Comparison of ENCODE assay signal across 12 cellular contexts in the genomic region with DNA sequence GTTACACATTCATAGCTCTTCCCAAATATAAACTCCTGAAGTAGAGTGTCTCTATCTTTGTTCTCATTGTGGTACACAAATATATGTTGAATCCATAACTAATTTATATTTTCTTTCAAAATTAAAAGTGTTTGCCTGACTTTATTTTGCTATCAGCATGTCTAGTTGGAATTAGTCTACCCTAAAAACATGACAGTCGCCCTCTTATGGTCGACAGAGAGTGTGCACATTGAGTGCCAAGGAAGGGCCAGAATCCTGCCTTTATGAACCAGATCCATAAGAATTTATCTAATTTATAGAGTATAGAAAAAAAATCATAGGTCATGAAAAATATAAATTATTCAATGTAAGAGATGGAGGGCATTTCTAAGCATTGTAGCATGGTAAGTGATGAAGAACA. TPM values are rescaled to one million over a fixed set of nuclear protein-coding genes. Genes with fewer than 3 reads are reported as not detected.
DNase-seq lines count a peak whose midpoint lies in the region; ATAC-seq and TF ChIP-seq lines count a peak whose summit lies in the region.
"Had no signal": no experiment of that assay in that cellular context is flagged by ENCODE, and none has a peak within 500 bp of the region (broad histone marks: within the 10 kb centered on the region; RNA-seq: fewer than 3 reads in every experiment).

No MANE protein-coding gene starts in this region.

- no peaks in the 10 kb centered on the region for H3K4me1 ChIP-seq in lower lobe of right lung

- H3K4me3 ChIP-seq in AG10803 (ENCODE audit: low read length): no peak overlapping the region
- H3K4me3 ChIP-seq in lower lobe of right lung: no peak overlapping the region

- no peak overlapping the region for H3K27ac ChIP-seq in lower lobe of right lung

- no peaks in the 10 kb centered on the region for H3K27me3 ChIP-seq in lower lobe of right lung (ENCODE audit: low read depth)

- DNase-seq in AG10803 (ENCODE audit: low read depth) (no peak), M059J (ENCODE audit: low read depth) (peak; percentile 9), erythroblast (lab: John Stamatoyannopoulos, UW) (peak; percentile 7 to 42), cardiac septum (ENCODE audit: low spot score) (no peak), SHP77 (lab: John Stamatoyannopoulos, UW) (no peak), lower lobe of right lung (no peak)
- DNase-seq: activated CD8-positive, alpha-beta T cell treated with anti-CD3 and anti-CD28 coated beads, Interleukin-2, amount 10 ng/mL, durations not matched to agents 7 days and 5 days; CD4-positive, alpha-beta memory T cell; NCI-H1048 had no signal

- no peak for TF ChIP-seq POLR2A in erythroblast (IDR thresholded peaks at IDR 0.05; ENCODE audit: low read length)

- no peaks in the 10 kb centered on the region for H3K9me3 ChIP-seq in lower lobe of right lung

- peak; percentile 23; the same call in 1 of the 2 replicates for TF ChIP-seq CTCF in AG10803 (conservative IDR thresholded peaks at IDR 0.05; ENCODE audit: low read length)
- no peak for TF ChIP-seq CTCF in lower lobe of right lung (IDR thresholded peaks at IDR 0.05)

- no peaks in the 10 kb centered on the region for H3K36me3 ChIP-seq in lower lobe of right lung

- intact Hi-C loops in cardiac septum (cut with DNase I): no loop called here
- intact Hi-C loops in lower lobe of right lung (cut with DNase I): no loop called here

- peak; percentile 69 for ATAC-seq in GM18867 (IDR thresholded peaks at IDR 0.05; ENCODE audit: unreplicated experiment)
- no peak for ATAC-seq in GM18870 (IDR thresholded peaks at IDR 0.05; ENCODE audit: unreplicated experiment)
- no peak for ATAC-seq in lower lobe of right lung
- ATAC-seq: activated CD8-positive, alpha-beta T cell treated with anti-CD3 and anti-CD28 coated beads, Interleukin-2, amount 10 ng/mL, durations not matched to agents 7 days and 5 days; Right ventricle myocardium inferior had no signal

RNA-seq across cellular contexts. Expression of a gene that starts 12.3 kb away (rescaled TPM):
- not detected in 2 replicates for total RNA-seq in M059J (2014; rRNA removed; shearing (Covaris generic))
- total RNA-seq in cardiac septum (not detected), lower lobe of right lung (not detected)
- total RNA-seq: activated CD8-positive, alpha-beta T cell treated with anti-CD3 and anti-CD28 coated beads, Interleukin-2, amount 10 ng/mL, durations not matched to agents 7 days and 5 days; CD4-positive, alpha-beta memory T cell; Right ventricle myocardium inferior had no signal

RNA-seq across cellular contexts. Expression of a gene that starts 40.3 kb away (rescaled TPM):
- not detected in 2 replicates for total RNA-seq in M059J (2014; rRNA removed; shearing (Covaris generic))
- not detected for total RNA-seq in cardiac septum
- not detected for total RNA-seq in lower lobe of right lung
- total RNA-seq: activated CD8-positive, alpha-beta T cell treated with anti-CD3 and anti-CD28 coated beads, Interleukin-2, amount 10 ng/mL, durations not matched to agents 7 days and 5 days; CD4-positive, alpha-beta memory T cell; Right ventricle myocardium inferior had no signal

Comparison
In these comparisons a context has a peak if more than half of its experiments do, and no peak if none do; other contexts are left out.
1. DNase-seq: peak in M059J (single experiment) and erythroblast (2 of 2); none in AG10803 (single experiment), cardiac septum (single experiment), SHP77 (0 of 2) and lower lobe of right lung (single experiment).